Comparison of ENCODE assay signal across 8 cellular contexts in the genomic region with DNA sequence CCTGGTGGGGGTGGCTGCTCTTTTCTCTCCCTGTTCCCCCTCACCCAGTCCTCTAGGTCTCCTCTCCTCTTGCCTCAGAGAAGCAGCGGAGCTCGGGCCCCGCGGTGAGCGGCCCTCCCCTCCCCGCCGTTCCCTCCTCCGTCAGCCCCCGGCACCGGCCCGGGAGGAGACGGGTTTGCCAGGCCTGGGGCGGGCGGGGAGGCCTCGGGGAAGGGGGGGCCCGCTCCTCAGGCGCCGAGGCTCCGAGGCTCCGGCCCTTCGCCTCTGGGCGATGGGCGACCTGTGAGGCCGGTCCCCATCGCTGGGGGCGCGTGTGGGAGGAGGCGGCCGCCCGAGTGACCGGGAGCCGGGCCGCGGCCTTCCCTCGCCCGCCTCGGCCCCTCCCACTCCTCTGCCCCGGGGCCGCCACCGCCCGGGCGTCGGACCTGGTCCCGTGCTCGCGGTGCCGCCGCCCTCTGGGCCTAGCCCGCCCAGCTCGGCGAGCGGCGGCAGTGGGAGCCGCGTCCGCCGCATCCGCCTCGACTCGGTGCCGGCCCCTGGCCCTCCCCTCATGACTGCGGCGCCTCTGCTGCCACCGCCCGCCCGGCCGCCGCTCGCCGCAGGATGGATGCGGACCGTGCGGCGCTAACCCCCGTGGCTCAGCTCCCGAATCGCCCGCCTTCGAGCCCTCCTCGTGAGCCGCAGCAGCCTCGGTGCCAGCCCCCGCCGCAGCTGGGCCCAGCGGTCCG. TPM values are rescaled to one million over a fixed set of nuclear protein-coding genes. Genes with fewer than 3 reads are reported as not detected.
DNase-seq lines count a peak whose midpoint lies in the region; ATAC-seq and TF ChIP-seq lines count a peak whose summit lies in the region.

No MANE protein-coding gene starts in this region.

- peak overlapping the region; percentile 87 for H3K4me3 ChIP-seq in neuron (ENCODE audit: low read length)

- H3K27ac ChIP-seq in foreskin keratinocyte: peak overlapping the region; percentile 63

- POLR2A ChIA-PET in HEK293T (lab: Yijun Ruan, JAX): interaction anchor here (0.9 to 4.4 kb wide), 13 partner anchors 15 to 197 kb away, joined by 3 to 17 read pairs (median 4); partner anchors contain the start of gene RAD52

- no peaks in the 10 kb centered on the region for H3K9me3 ChIP-seq in neuron (ENCODE audit: low read length)

- H3K9me3 Mint-ChIP-seq in activated T-helper 2 cell treated with anti-CD3 and anti-CD28 coated beads, Interferon-gamma antibody, Interleukin-2, Interleukin-4, amounts not matched to agents 10 μg/mL and 5 μg/mL and 100 μg/mL, durations not matched to agents 14 hours and 24 hours and 36 hours: no peaks in the 10 kb centered on the region

- H3K4me1 Mint-ChIP-seq in activated T-helper 2 cell treated with anti-CD3 and anti-CD28 coated beads, Interferon-gamma antibody, Interleukin-2, Interleukin-4, amounts not matched to agents 10 μg/mL and 5 μg/mL and 100 μg/mL, durations not matched to agents 14 hours and 24 hours and 36 hours (ENCODE audit: low read depth): peaks cover 35% of the 10 kb centered on the region

- peak overlapping the region; percentile 96 for H3K4me3 Mint-ChIP-seq in activated T-helper 2 cell treated with anti-CD3 and anti-CD28 coated beads, Interferon-gamma antibody, Interleukin-2, Interleukin-4, amounts not matched to agents 10 μg/mL and 5 μg/mL and 100 μg/mL, durations not matched to agents 14 hours and 24 hours and 36 hours (ENCODE audit: low read depth)

- H2AFZ ChIP-seq in neuron (ENCODE audit: low read depth, low read length): no peak overlapping the region

- H3K4me1 ChIP-seq in foreskin keratinocyte (peaks cover 11% of the 10 kb centered on the region), neuron (ENCODE audit: insufficient read depth, low read length) (peaks cover 30% of the 10 kb centered on the region)

- TF ChIP-seq CTCF in foreskin keratinocyte (conservative IDR thresholded peaks at IDR 0.05): peak; percentile 6

- H3K36me3 ChIP-seq in neuron (ENCODE audit: insufficient read depth, low read length): no peaks in the 10 kb centered on the region

- ATAC-seq in foreskin keratinocyte: peak; percentile 26

- intact Hi-C loops in activated T-helper 2 cell treated with anti-CD3 and anti-CD28 coated beads, Interferon-gamma antibody, Interleukin-2, Interleukin-4, amounts not matched to agents 10 μg/mL and 5 μg/mL and 100 μg/mL, durations not matched to agents 14 hours and 24 hours and 36 hours (cut with micrococcal nuclease): loop anchor here (1.0 to 10.0 kb wide), 4 partner anchors 60 to 942 kb away; partner anchors contain the start of genes ADIPOR2 and KDM5A

- peaks cover 36% of the 10 kb centered on the region for H3K36me3 Mint-ChIP-seq in activated T-helper 2 cell treated with anti-CD3 and anti-CD28 coated beads, Interferon-gamma antibody, Interleukin-2, Interleukin-4, amounts not matched to agents 10 μg/mL and 5 μg/mL and 100 μg/mL, durations not matched to agents 14 hours and 24 hours and 36 hours (ENCODE audit: low read depth)

- DNase-seq in NCI-H748 (lab: John Stamatoyannopoulos, UW; ENCODE audit: unreplicated experiment) (peak; percentile 45), NCI-H748 treated with DMSO at 0.1 percent for 48 hours (lab: John Stamatoyannopoulos, UW) (no peak), HEK293T (ENCODE audit: extremely low spot score) (peak; percentile 38), MV-4-11 (lab: John Stamatoyannopoulos, UW) (peak; percentile 6), foreskin keratinocyte (peak in 1 of 2 donors; percentile 24), epidermal melanocyte (ENCODE audit: insufficient read length, low spot score) (no peak)
- DNase-seq in activated T-helper 2 cell treated with anti-CD3 and anti-CD28 coated beads, Interferon-gamma antibody, Interleukin-2, Interleukin-4, amounts not matched to agents 10 μg/mL and 5 μg/mL and 100 μg/mL, durations not matched to agents 14 hours and 24 hours and 36 hours (ENCODE audit: low spot score): peak; percentile 50

- H3K27me3 ChIP-seq in foreskin keratinocyte: no peaks in the 10 kb centered on the region
- H3K27me3 ChIP-seq in neuron (ENCODE audit: insufficient read depth, low read length): no peaks in the 10 kb centered on the region

- CTCF ChIA-PET in HEK293T (lab: Yijun Ruan, JAX): interaction anchor here (0.7 to 3.0 kb wide), 4 partner anchors 23 to 176 kb away, joined by 3 to 23 read pairs (median 6); no protein-coding TSS in a partner anchor

- no peaks in the 10 kb centered on the region for H3K27me3 Mint-ChIP-seq in activated T-helper 2 cell treated with anti-CD3 and anti-CD28 coated beads, Interferon-gamma antibody, Interleukin-2, Interleukin-4, amounts not matched to agents 10 μg/mL and 5 μg/mL and 100 μg/mL, durations not matched to agents 14 hours and 24 hours and 36 hours (ENCODE audit: low read depth)

- H3K27ac Mint-ChIP-seq in activated T-helper 2 cell treated with anti-CD3 and anti-CD28 coated beads, Interferon-gamma antibody, Interleukin-2, Interleukin-4, amounts not matched to agents 10 μg/mL and 5 μg/mL and 100 μg/mL, durations not matched to agents 14 hours and 24 hours and 36 hours: peak overlapping the region; percentile 71

TF ChIP-seq in HEK293T, 16 proteins besides CTCF, POLR2A, EP300 and RAD21:
- TF ChIP-seq FOXK2 (IDR thresholded peaks at IDR 0.05) (no peak), LEF1 (IDR thresholded peaks at IDR 0.05; ENCODE audit: borderline replicate concordance) (0 out of 2 replicates have a peak, but pooled peaks have one; percentile 52)

RNA-seq across cellular contexts. Expression of gene WNK1, which starts 0.5 kb away (rescaled TPM):
- total RNA-seq in activated T-helper 2 cell treated with anti-CD3 and anti-CD28 coated beads, Interferon-gamma antibody, Interleukin-2, Interleukin-4, amounts not matched to agents 10 μg/mL and 5 μg/mL and 100 μg/mL, durations not matched to agents 14 hours and 24 hours and 36 hours: 146 and 157 TPM in 2 replicates
- 97.5 and 100 TPM in 2 replicates for total RNA-seq in foreskin keratinocyte
- 9.0 and 13.1 TPM in 2 replicates for polyA plus RNA-seq in foreskin keratinocyte

Comparison
In these comparisons a context has a peak if more than half of its experiments do, and no peak if none do; other contexts are left out.
1. DNase-seq: peak in NCI-H748 (single experiment), HEK293T (single experiment), MV-4-11 (single experiment) and activated T-helper 2 cell treated with anti-CD3 and anti-CD28 coated beads, Interferon-gamma antibody, Interleukin-2, Interleukin-4, amounts not matched to agents 10 μg/mL and 5 μg/mL and 100 μg/mL, durations not matched to agents 14 hours and 24 hours and 36 hours (single experiment); none in NCI-H748 treated with DMSO at 0.1 percent for 48 hours (single experiment) and epidermal melanocyte (single experiment).